ENCODE assay signal across 22 cellular contexts in the genomic region with DNA sequence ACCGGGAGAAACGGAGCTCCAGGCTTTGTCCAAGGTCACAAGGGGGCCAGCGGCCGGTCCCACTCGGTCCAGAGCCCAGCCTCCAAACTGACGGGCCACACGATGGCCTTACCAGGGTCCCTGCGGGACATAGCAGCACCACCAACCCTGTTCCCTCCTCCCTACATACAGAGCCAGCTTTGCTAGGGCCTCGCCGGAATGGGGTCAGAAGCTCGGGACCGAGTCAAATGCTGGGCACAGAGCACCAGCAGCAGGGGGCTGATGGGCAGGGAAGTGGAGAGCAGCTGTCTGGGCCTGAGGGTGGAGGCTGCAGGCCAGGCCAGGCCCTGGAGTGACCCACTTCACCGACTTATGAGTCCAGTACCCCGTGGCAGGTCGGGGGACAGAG. TPM values are rescaled to one million over a fixed set of nuclear protein-coding genes. Genes with fewer than 3 reads are reported as not detected.
A peak's percentile ranks its signal among the peaks of the same experiment; 100 is the strongest.
DNase-seq lines count a peak whose midpoint lies in the region; ATAC-seq, FAIRE-seq and TF ChIP-seq lines count a peak whose summit lies in the region.
"Had no signal": no experiment of that assay in that cellular context is flagged by ENCODE, and none has a peak within 500 bp of the region (broad histone marks: within the 10 kb centered on the region; RNA-seq: fewer than 3 reads in every experiment).

No MANE protein-coding gene starts in this region.

- H2AK5ac ChIP-seq in H1 (ENCODE audit: low read depth, low read length): no peak overlapping the region; the same call in 1 of the 2 replicates

- no peak overlapping the region for H4K5ac ChIP-seq in H1 (ENCODE audit: insufficient read length, low read depth, low read length)

- H3K36me3 ChIP-seq in right atrium auricular region: no peaks in the 10 kb centered on the region
- no peaks in the 10 kb centered on the region for H3K36me3 ChIP-seq in H1 (ENCODE audit: control insufficient read depth in 2 of 4, insufficient read depth in 4 of 4, low read length in 3 of 4)
- H3K36me3 ChIP-seq in HepG2 (replicated peaks in 1 of 2; ENCODE audit: control insufficient read depth in 1 of 2, insufficient read depth in 2 of 2, low read length in 2 of 2): no peaks in the 10 kb centered on the region
- no peaks in the 10 kb centered on the region for H3K36me3 ChIP-seq in transverse colon
- no peaks in the 10 kb centered on the region for H3K36me3 ChIP-seq in SJCRH30
- H3K36me3 ChIP-seq: SJSA1 had no signal

- peak overlapping the region; percentile 54 to 94 for H3K4me2 ChIP-seq in H1 (ENCODE audit: insufficient read depth in 1 of 2, low read depth in 2 of 2, low read length in 2 of 2)
- H3K4me2 ChIP-seq in HepG2 (ENCODE audit: low read depth, low read length): peak overlapping the region; percentile 88

- TF ChIP-seq RAD21 in H1 (IDR thresholded peaks at IDR 0.05 in 1 of 2, conservative IDR thresholded peaks at IDR 0.05 in 1 of 2; ENCODE audit: low read depth in 2 of 2, low read length in 2 of 2) (no peak), HepG2 (CRISPR knock-in tag; IDR thresholded peaks at IDR 0.05) (no peak)

- ATAC-seq in Right ventricle myocardium inferior (peak; percentile 39), HepG2 (peak; percentile 42), HG02938 (IDR thresholded peaks at IDR 0.05; ENCODE audit: unreplicated experiment) (no peak)
- ATAC-seq: naive thymus-derived CD8-positive, alpha-beta T cell had no signal

- TF ChIP-seq EP300 in H1 (IDR thresholded peaks at IDR 0.05; ENCODE audit: borderline replicate concordance in 1 of 2, low read depth in 2 of 2, low read length in 2 of 2) (no peak), HepG2 (IDR thresholded peaks at IDR 0.05; ENCODE audit: low read depth in 2 of 2, low read length in 2 of 2) (no peak), HepG2 (CRISPR knock-in tag; IDR thresholded peaks at IDR 0.05; ENCODE audit: borderline replicate concordance) (no peak), transverse colon (IDR thresholded peaks at IDR 0.05; ENCODE audit: low read depth) (no peak)

- H3K23me2 ChIP-seq in H1 (ENCODE audit: low read depth, low read length): peaks cover 5% of the 10 kb centered on the region; the same call in 1 of the 2 replicates

- no peak overlapping the region for H3K14ac ChIP-seq in H1 (ENCODE audit: insufficient read length)

- no peak overlapping the region for H3K56ac ChIP-seq in H1 (replicated peaks; ENCODE audit: insufficient read length, low read depth, low read length)

- H3K4me1 ChIP-seq in right atrium auricular region (peaks cover 0 to 12% of the 10 kb centered on the region in 2 donors), H1 (replicated peaks in 1 of 4; ENCODE audit: control insufficient read depth in 3 of 4, insufficient read depth in 4 of 4, low read length in 3 of 4) (peaks cover 2 to 11% (median 7%) of the 10 kb centered on the region in 4 experiments; a peak in 6 of 7 replicates), HepG2 (ENCODE audit: insufficient read depth, low read length) (peaks cover 13% of the 10 kb centered on the region), transverse colon (peaks cover 0 to 11% (median 5%) of the 10 kb centered on the region in 4 donors), SJCRH30 (no peaks in the 10 kb centered on the region)

- H3K9me3 ChIP-seq in right atrium auricular region (no peaks in the 10 kb centered on the region), H1 (ENCODE audit: insufficient read depth in 2 of 2, low read depth in 1 of 2, low read length in 1 of 2) (no peaks in the 10 kb centered on the region), HepG2 (ENCODE audit: low read length) (no peaks in the 10 kb centered on the region), transverse colon (no peaks in the 10 kb centered on the region), SJCRH30 (replicated peaks) (no peaks in the 10 kb centered on the region)
- H3K9me3 ChIP-seq: SJSA1, tibial nerve had no signal

- POLR2A ChIA-PET in H1 (lab: Charles Lee; ENCODE audit: partially characterized antibody) (interaction anchor here (1.8 to 2.8 kb wide), 2 partner anchors 10 to 77 kb away, joined by 5 to 8 read pairs; no protein-coding TSS in a partner anchor), HepG2 (lab: Yijun Ruan, JAX) (no interaction called here)

- FAIRE-seq in H1 (lab: Jason Lieb, UNC) (no peak), HepG2 (lab: Jason Lieb, UNC) (no peak)
- FAIRE-seq: bronchial epithelial cell, frontal cortex, GM19239 had no signal

- H3K9ac ChIP-seq in H1 (replicated peaks in 1 of 4; ENCODE audit: extremely low read depth in 1 of 4, low read depth in 3 of 4, low read length in 3 of 4) (no peak overlapping the region), HepG2 (ENCODE audit: insufficient read depth, low read depth, low read length) (no peak overlapping the region)

- intact Hi-C loops in Right ventricle myocardium inferior (cut with DNase I): no loop called here
- intact Hi-C loops in HepG2 (cut with micrococcal nuclease; ENCODE audit: unreplicated experiment): no loop called here
- intact Hi-C loops in transverse colon (cut with DNase I; ENCODE audit: low total_unique reads): no loop called here

- H3K4ac ChIP-seq in H1 (replicated peaks; ENCODE audit: insufficient read length, low read depth, low read length): no peak overlapping the region

- no peak overlapping the region for H4K91ac ChIP-seq in H1 (replicated peaks; ENCODE audit: insufficient read length, low read length)

- no peaks in the 10 kb centered on the region for H3K79me1 ChIP-seq in H1 (ENCODE audit: low read depth, low read length)

- peak overlapping the region; percentile 83 for H2AFZ ChIP-seq in H1 (ENCODE audit: low read length)
- no peak overlapping the region for H2AFZ ChIP-seq in HepG2 (ENCODE audit: low read length)

- no peak for TF ChIP-seq CTCF in right atrium auricular region (IDR thresholded peaks at IDR 0.05)
- no peak for TF ChIP-seq CTCF in H1 (IDR thresholded peaks at IDR 0.05; ENCODE audit: control extremely low read depth in 1 of 3, insufficient read depth in 1 of 3, low read depth in 1 of 3, low read length in 3 of 3)
- no peak for TF ChIP-seq CTCF in HepG2 (CRISPR knock-in tag; IDR thresholded peaks at IDR 0.05)
- TF ChIP-seq CTCF in transverse colon (IDR thresholded peaks at IDR 0.05): no peak

- DNase-seq in Right ventricle myocardium inferior (ENCODE audit: missing footprints) (no peak), right atrium auricular region (ENCODE audit: low spot score) (no peak), H1 (ENCODE audit: low read depth in 1 of 2, low spot score in 2 of 2) (no peak), HepG2 (ENCODE audit: low spot score) (no peak), transverse colon (no peak), C1 segment of cervical spinal cord (lab: John Stamatoyannopoulos, UW) (no peak), SJCRH30 (no peak)
- DNase-seq: activated CD4-positive, CD25-positive, alpha-beta regulatory T cell; CD4-positive, alpha-beta T cell; dermis blood vessel endothelial cell; HFFc6; Kasumi-1; naive thymus-derived CD8-positive, alpha-beta T cell; NCI-H1092 treated with DMSO at 0.1 percent for 48 hours; stimulated activated CD4-positive, alpha-beta T cell treated with anti-CD3 and anti-CD28 coated beads, Interleukin-12 subunit alpha, Interleukin-12 subunit beta, amount 100 ng/mL, for 4 hours had no signal

- H4K20me1 ChIP-seq in H1 (replicated peaks in 1 of 2; ENCODE audit: control insufficient read depth in 1 of 2, insufficient read depth in 2 of 2, low read length in 2 of 2) (no peaks in the 10 kb centered on the region), HepG2 (ENCODE audit: insufficient read depth, low read length) (no peaks in the 10 kb centered on the region)

- H2BK15ac ChIP-seq in H1 (ENCODE audit: low read length): peak overlapping the region; percentile 77; the same call in 1 of the 2 replicates

- in situ Hi-C loops in HepG2 (cut with HindIII; ENCODE audit: extremely low pct_ligation_motif_present, low pct_unique_long_range_greater_than_20kb): no loop called here
- in situ Hi-C loops in transverse colon (cut with MboI; ENCODE audit: low pct_ligation_motif_present in 1 of 4, low pct_unique_long_range_greater_than_20kb in 1 of 4, low sequenced_read_pairs in 3 of 4): no loop called here

- H3K23ac ChIP-seq in H1 (ENCODE audit: insufficient read length): no peak overlapping the region

- no peak overlapping the region for H2BK20ac ChIP-seq in H1 (ENCODE audit: low read length)

- H3K18ac ChIP-seq in H1 (ENCODE audit: extremely low read depth, low read length): peak overlapping the region; percentile 42; the same call in 1 of the 2 replicates

- no peak overlapping the region; the same call in 1 of the 2 replicates for H4K8ac ChIP-seq in H1 (ENCODE audit: extremely low read depth, insufficient read depth, low read length)

- no peak overlapping the region for H2BK120ac ChIP-seq in H1 (replicated peaks; ENCODE audit: low read depth, low read length)

- H3K79me2 ChIP-seq in H1 (ENCODE audit: control insufficient read depth in 1 of 2, insufficient read depth in 2 of 2, low read length in 2 of 2) (no peaks in the 10 kb centered on the region), HepG2 (ENCODE audit: insufficient read depth, low read length) (no peaks in the 10 kb centered on the region)

- H3K27me3 ChIP-seq in right atrium auricular region (peaks cover 0 to 7% of the 10 kb centered on the region in 2 donors), H1 (replicated peaks in 1 of 4; ENCODE audit: control insufficient read depth in 3 of 4, extremely low read depth in 1 of 4, insufficient read depth in 3 of 4, low read length in 3 of 4) (peaks cover 3 to 19% (median 14%) of the 10 kb centered on the region in 4 experiments; a peak in 6 of 7 replicates), HepG2 (ENCODE audit: control insufficient read depth in 1 of 2, insufficient read depth in 2 of 2, low read length in 2 of 2) (peaks cover 5 to 34% of the 10 kb centered on the region in 2 experiments; a peak in 4 of 5 replicates), transverse colon (peaks cover 41% of the 10 kb centered on the region), SJCRH30 (no peaks in the 10 kb centered on the region)

- 95% methylated on average over 6 of the region's 15 CpGs; no CpG with 5 or more reads in 1 of the 2 experiments for WGBS in H1 (ENCODE audit: extremely low coverage in 1 of 2, insufficient coverage in 1 of 2, insufficient read length in 1 of 2, insufficient replicate concordance in 2 of 2, low coverage in 1 of 2, low lambda C conversion rate in 2 of 2, missing lambda C conversion rate in 1 of 2), 2 experiments
- 64% methylated on average over 5 of the region's 15 CpGs for WGBS in HepG2 (ENCODE audit: low lambda C conversion rate)
- WGBS in transverse colon (ENCODE audit: low coverage in 1 of 2), 2 donors: 61% methylated on average over 15 of the region's 15 CpGs; no CpG with 5 or more reads in 1 of the 2 donors

- H3K4me3 ChIP-seq in right atrium auricular region: no peak overlapping the region
- H3K4me3 ChIP-seq in H1 (ENCODE audit: extremely low read depth in 1 of 4, insufficient read depth in 2 of 4, low read depth in 3 of 4, low read length in 4 of 4): peak overlapping the region in 2 of 4 experiments; percentile 12 to 64; a peak in 3 of 8 replicates
- H3K4me3 ChIP-seq in HepG2 (replicated peaks in 1 of 3; ENCODE audit: insufficient read depth in 1 of 3, low read depth in 2 of 3, low read length in 3 of 3): peak overlapping the region in 2 of 3 experiments; percentile 38 to 77; a peak in 2 of 6 replicates
- H3K4me3 ChIP-seq in transverse colon: peak overlapping the region in 3 of 4 donors; percentile 31 to 45 (median 38)
- H3K4me3 ChIP-seq in SJCRH30: no peak overlapping the region
- H3K4me3 ChIP-seq: SJSA1, tibial nerve had no signal

- no TSS peak for BruUV-seq in HepG2 (replicated peaks; lab: Mats Ljungman, UMichigan)

- H2BK5ac ChIP-seq in H1 (ENCODE audit: low read depth, low read length): no peak overlapping the region

- no peak overlapping the region for H3K27ac ChIP-seq in right atrium auricular region
- H3K27ac ChIP-seq in H1 (ENCODE audit: low read depth, low read length): no peak overlapping the region
- no peak overlapping the region for H3K27ac ChIP-seq in HepG2 (ENCODE audit: extremely low read length, insufficient read depth, low read length)
- no peak overlapping the region for H3K27ac ChIP-seq in transverse colon
- H3K27ac ChIP-seq in SJCRH30: no peak overlapping the region
- H3K27ac ChIP-seq: SJSA1, tibial nerve had no signal

- TF ChIP-seq POLR2A in H1 (IDR thresholded peaks at IDR 0.05; ENCODE audit: control extremely low read depth in 1 of 2, low read depth in 2 of 2, low read length in 2 of 2) (no peak), HepG2 (IDR thresholded peaks at IDR 0.05; ENCODE audit: insufficient read depth in 1 of 2, low read depth in 2 of 2, low read length in 2 of 2) (no peak), transverse colon (IDR thresholded peaks at IDR 0.05) (no peak)

- CTCF ChIA-PET in H1 (lab: Charles Lee; ENCODE audit: partially characterized antibody) (interaction anchor here (0.7 to 4.6 kb wide), 5 partner anchors 12 to 406 kb away, joined by 3 to 16 read pairs (median 4); a partner anchor contains a TSS), HepG2 (lab: Yijun Ruan, JAX; ENCODE audit: low intra/inter-chr PET ratio, low total read pairs) (no interaction called here)

- 0 out of 2 replicates have a peak overlapping the region, but pooled peaks have one; percentile 39 for H2BK12ac ChIP-seq in H1 (ENCODE audit: low read depth, low read length)

RNA-seq across cellular contexts. Expression of a gene that starts 14.9 kb away (rescaled TPM):
- total RNA-seq in Right ventricle myocardium inferior (22.7 TPM), right atrium auricular region (10 to 100 TPM; 14.9 to 33.7 TPM), HepG2 (2016; rRNA removed; fragmentation: Illumina TruSeq; extraction: Trizol) (0.33 and 0.90 TPM in 2 replicates), transverse colon (10 to 100 TPM; 41.8 to 96.1 (median 73.0) TPM)
- total RNA-seq in H1 (2021; fragmentation: NEBNext Ultra II Directional; extraction: Animal tissue kit (Norgen Biotek cat#: 25700)): 3.6 and 5.5 TPM in 2 replicates
- polyA plus RNA-seq in H1 (2011; rRNA removed) (4.8 and 5.8 TPM in 2 replicates), HepG2 (2011; rRNA removed) (1.5 and 1.7 TPM in 2 replicates)
- polyA plus RNA-seq in H1 (2011; cell fraction: cytosol; rRNA removed): 6.0 TPM
- 8.8 TPM for polyA plus RNA-seq in H1 (2011; cell fraction: nucleus; rRNA removed)
- polyA plus RNA-seq in H1 (2012, experiment 1 of 2): 5.3 to 9.5 TPM (median 6.2 TPM) in 4 replicates
- 3.2 TPM for polyA plus RNA-seq in H1 (2012, experiment 2 of 2)
- polyA plus RNA-seq in H1 (2013, experiment 1 of 2): 5.0 TPM
- polyA plus RNA-seq in H1 (2013, experiment 2 of 2): 6.0 TPM
- 10.5 and 14.2 TPM in 2 replicates for polyA minus RNA-seq in H1 (2011; rRNA and poly(A)+ RNA removed)
- polyA minus RNA-seq in H1 (2011; cell fraction: cytosol; rRNA and poly(A)+ RNA removed): 5.3 TPM
- polyA minus RNA-seq in H1 (2011; cell fraction: nucleus; rRNA and poly(A)+ RNA removed): 4.1 TPM
- total RNA-seq in HepG2 (2016; cell fraction: cytosol; rRNA removed; fragmentation: Illumina TruSeq; extraction: Trizol; ENCODE audit: low read depth): 0.44 and 0.61 TPM in 2 replicates
- 0.48 and 1.2 TPM in 2 replicates for total RNA-seq in HepG2 (2016; cell fraction: insoluble cytoplasmic fraction; rRNA removed; fragmentation: Illumina TruSeq; extraction: Trizol)
- total RNA-seq in HepG2 (2016; cell fraction: membrane; rRNA removed; fragmentation: Illumina TruSeq; extraction: Trizol): 0.79 and 1.1 TPM in 2 replicates
- 0.50 and 0.81 TPM in 2 replicates for total RNA-seq in HepG2 (2016; cell fraction: nucleus; rRNA removed; fragmentation: Illumina TruSeq; extraction: Trizol)
- polyA plus RNA-seq in HepG2 (2011; cell fraction: cytosol; rRNA removed): 0.79 and 1.2 TPM in 2 replicates
- 1.1 and 1.7 TPM in 2 replicates for polyA plus RNA-seq in HepG2 (2011; cell fraction: nucleus; rRNA removed)
- polyA plus RNA-seq in HepG2 (2012): 0.32 and 0.73 TPM in 2 replicates
- 0.38 and 0.95 TPM in 2 replicates for polyA plus RNA-seq in HepG2 (2016; cell fraction: cytosol; fragmentation: Illumina TruSeq; extraction: Trizol; ENCODE audit: low read depth)
- 1.2 and 1.3 TPM in 2 replicates for polyA plus RNA-seq in HepG2 (2016; cell fraction: insoluble cytoplasmic fraction; fragmentation: Illumina TruSeq; extraction: Trizol; ENCODE audit: low read depth)
- polyA plus RNA-seq in HepG2 (2016; cell fraction: membrane; fragmentation: Illumina TruSeq; extraction: Trizol; ENCODE audit: low read depth): 0.62 and 0.74 TPM in 2 replicates
- polyA plus RNA-seq in HepG2 (2016; cell fraction: nucleus; fragmentation: Illumina TruSeq; extraction: Trizol; ENCODE audit: insufficient read depth, low read depth): 1.8 and 2.5 TPM in 2 replicates
- polyA minus RNA-seq in HepG2 (2011; rRNA and poly(A)+ RNA removed; ENCODE audit: low replicate concordance): 0.47 and 1.9 TPM in 2 replicates
- 1.2 and 1.3 TPM in 2 replicates for polyA minus RNA-seq in HepG2 (2011; cell fraction: cytosol; rRNA and poly(A)+ RNA removed)
- polyA minus RNA-seq in HepG2 (2011; cell fraction: nucleus; rRNA and poly(A)+ RNA removed): 0.77 and 1.4 TPM in 2 replicates
- total RNA-seq in SJCRH30 (2014; rRNA removed; shearing (Covaris generic)): 0.14 and 0.73 TPM in 2 replicates
- total RNA-seq: CD4-positive, alpha-beta T cell; naive thymus-derived CD8-positive, alpha-beta T cell; SJSA1; T-helper 2 cell treated with Interferon-gamma antibody and Interleukin-4, amounts not matched to agents 100 ng/mL and 5 ng/mL, for 36 hours had no signal

Comparison
In these comparisons a context has a peak if more than half of its experiments do, and no peak if none do; other contexts are left out.
1. H3K4me3 ChIP-seq: peak in HepG2 (2 of 3) and transverse colon (3 of 4); none in right atrium auricular region (0 of 2) and SJCRH30 (single experiment).